ENCODE assay signal across 1 cellular context in the genomic region with DNA sequence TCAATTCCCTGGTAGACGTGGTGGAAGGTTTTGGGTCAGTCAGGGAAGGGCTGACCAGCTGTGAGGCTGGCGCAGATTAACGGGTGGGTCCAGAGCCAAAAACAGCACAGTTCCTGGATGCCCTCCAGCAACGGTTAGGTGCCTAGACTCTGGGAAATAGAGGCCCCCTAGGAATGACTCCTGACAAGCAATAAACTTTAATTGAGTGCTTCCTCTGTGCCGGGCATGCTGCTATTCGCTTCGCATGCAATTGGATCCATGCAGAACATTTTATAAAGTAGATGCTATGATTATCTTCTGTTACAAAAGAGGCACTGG.
A peak's percentile ranks its signal among the peaks of the same experiment; 100 is the strongest.
TF ChIP-seq lines count a peak whose summit lies in the region.

No MANE protein-coding gene starts in this region.

TF ChIP-seq in HEK293, 187 proteins besides CTCF, POLR2A, EP300 and RAD21 (continued from another document):
- TF ChIP-seq, protein P1, sequence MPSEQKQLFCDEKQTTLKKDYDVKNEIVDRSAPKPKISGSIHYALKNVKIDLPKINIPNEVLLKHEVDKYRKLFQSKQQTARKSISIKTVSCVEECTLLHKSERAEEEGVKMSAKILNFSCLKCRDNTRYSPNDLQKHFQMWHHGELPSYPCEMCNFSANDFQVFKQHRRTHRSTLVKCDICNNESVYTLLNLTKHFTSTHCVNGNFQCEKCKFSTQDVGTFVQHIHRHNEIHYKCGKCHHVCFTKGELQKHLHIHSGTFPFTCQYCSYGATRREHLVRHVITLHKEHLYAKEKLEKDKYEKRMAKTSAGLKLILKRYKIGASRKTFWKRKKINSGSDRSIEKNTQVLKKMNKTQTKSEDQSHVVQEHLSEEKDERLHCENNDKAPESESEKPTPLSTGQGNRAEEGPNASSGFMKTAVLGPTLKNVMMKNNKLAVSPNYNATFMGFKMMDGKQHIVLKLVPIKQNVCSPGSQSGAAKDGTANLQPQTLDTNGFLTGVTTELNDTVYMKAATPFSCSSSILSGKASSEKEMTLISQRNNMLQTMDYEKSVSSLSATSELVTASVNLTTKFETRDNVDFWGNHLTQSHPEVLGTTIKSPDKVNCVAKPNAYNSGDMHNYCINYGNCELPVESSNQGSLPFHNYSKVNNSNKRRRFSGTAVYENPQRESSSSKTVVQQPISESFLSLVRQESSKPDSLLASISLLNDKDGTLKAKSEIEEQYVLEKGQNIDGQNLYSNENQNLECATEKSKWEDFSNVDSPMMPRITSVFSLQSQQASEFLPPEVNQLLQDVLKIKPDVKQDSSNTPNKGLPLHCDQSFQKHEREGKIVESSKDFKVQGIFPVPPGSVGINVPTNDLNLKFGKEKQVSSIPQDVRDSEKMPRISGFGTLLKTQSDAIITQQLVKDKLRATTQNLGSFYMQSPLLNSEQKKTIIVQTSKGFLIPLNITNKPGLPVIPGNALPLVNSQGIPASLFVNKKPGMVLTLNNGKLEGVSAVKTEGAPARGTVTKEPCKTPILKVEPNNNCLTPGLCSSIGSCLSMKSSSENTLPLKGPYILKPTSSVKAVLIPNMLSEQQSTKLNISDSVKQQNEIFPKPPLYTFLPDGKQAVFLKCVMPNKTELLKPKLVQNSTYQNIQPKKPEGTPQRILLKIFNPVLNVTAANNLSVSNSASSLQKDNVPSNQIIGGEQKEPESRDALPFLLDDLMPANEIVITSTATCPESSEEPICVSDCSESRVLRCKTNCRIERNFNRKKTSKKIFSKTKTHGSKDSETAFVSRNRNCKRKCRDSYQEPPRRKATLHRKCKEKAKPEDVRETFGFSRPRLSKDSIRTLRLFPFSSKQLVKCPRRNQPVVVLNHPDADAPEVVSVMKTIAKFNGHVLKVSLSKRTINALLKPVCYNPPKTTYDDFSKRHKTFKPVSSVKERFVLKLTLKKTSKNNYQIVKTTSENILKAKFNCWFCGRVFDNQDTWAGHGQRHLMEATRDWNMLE (tag by site-specific recombination; conservative IDR thresholded peaks at IDR 0.05; ENCODE audit: low read depth) = no peak; the same call in 1 of the 2 replicates
- TF ChIP-seq ZNF529 (tag by site-specific recombination; IDR thresholded peaks at IDR 0.05; ENCODE audit: insufficient replicate concordance) (no peak), REPIN1 (tag by site-specific recombination; IDR thresholded peaks at IDR 0.05; ENCODE audit: low read depth) (no peak), FEZF1 (tag by site-specific recombination; IDR thresholded peaks at IDR 0.05) (peak; percentile 77), ZNF366 (tag by site-specific recombination; conservative IDR thresholded peaks at IDR 0.05) (peak; percentile 72), ZNF2 (tag by site-specific recombination; IDR thresholded peaks at IDR 0.05) (no peak), ZNF624 (tag by site-specific recombination; IDR thresholded peaks at IDR 0.05) (no peak), ZBTB21 (tag by site-specific recombination; IDR thresholded peaks at IDR 0.05) (no peak), ZNF777 (tag by site-specific recombination; IDR thresholded peaks at IDR 0.05; ENCODE audit: borderline replicate concordance) (no peak; the same call in 1 of the 2 replicates)
- TF ChIP-seq, protein P2, sequence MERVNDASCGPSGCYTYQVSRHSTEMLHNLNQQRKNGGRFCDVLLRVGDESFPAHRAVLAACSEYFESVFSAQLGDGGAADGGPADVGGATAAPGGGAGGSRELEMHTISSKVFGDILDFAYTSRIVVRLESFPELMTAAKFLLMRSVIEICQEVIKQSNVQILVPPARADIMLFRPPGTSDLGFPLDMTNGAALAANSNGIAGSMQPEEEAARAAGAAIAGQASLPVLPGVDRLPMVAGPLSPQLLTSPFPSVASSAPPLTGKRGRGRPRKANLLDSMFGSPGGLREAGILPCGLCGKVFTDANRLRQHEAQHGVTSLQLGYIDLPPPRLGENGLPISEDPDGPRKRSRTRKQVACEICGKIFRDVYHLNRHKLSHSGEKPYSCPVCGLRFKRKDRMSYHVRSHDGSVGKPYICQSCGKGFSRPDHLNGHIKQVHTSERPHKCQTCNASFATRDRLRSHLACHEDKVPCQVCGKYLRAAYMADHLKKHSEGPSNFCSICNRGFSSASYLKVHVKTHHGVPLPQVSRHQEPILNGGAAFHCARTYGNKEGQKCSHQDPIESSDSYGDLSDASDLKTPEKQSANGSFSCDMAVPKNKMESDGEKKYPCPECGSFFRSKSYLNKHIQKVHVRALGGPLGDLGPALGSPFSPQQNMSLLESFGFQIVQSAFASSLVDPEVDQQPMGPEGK (tag by site-specific recombination; IDR thresholded peaks at IDR 0.05) = peak; percentile 45
